Comparison of ENCODE assay signal across 8 cellular contexts in genomic region chr3:69385033-69385722, GRCh38. TPM values are rescaled to one million over a fixed set of nuclear protein-coding genes. Genes with fewer than 3 reads are reported as not detected.
A peak's percentile ranks its signal among the peaks of the same experiment; 100 is the strongest.
DNase-seq lines count a peak whose midpoint lies in the region; ATAC-seq and TF ChIP-seq lines count a peak whose summit lies in the region.

No MANE protein-coding gene starts in this region.

- H3K4me2 ChIP-seq in OCI-LY7 (ENCODE audit: low read length), result no peak overlapping the region

- no peak for ATAC-seq in stimulated activated naive CD8-positive, alpha-beta T cell treated with anti-CD3 and anti-CD28 coated beads, Interleukin-15, Interleukin-2, amounts not matched to agents 100 U/mL and 50 U/mL, for 24 hours

- TF ChIP-seq CTCF in OCI-LY7 (conservative IDR thresholded peaks at IDR 0.05; ENCODE audit: low read length), result no peak

- POLR2A ChIA-PET in OCI-LY7 (lab: Charles Lee), result interaction anchor here (0.7 kb wide), 1 partner anchor 9 kb away, joined by 3 read pairs; no protein-coding TSS in a partner anchor

- 7 to 11% methylated on average over 11 of the region's 11 CpGs for WGBS in ectodermal cell, 2 experiments

- peaks cover 58% of the 10 kb centered on the region for H3K27me3 Mint-ChIP-seq in stimulated activated naive CD8-positive, alpha-beta T cell treated with anti-CD3 and anti-CD28 coated beads, Interleukin-15, Interleukin-2, amounts not matched to agents 100 ng/mL and 50 ng/mL, for 24 hours

- no peaks in the 10 kb centered on the region for H4K20me1 ChIP-seq in OCI-LY7 (ENCODE audit: insufficient read depth, low read length)

- H2AFZ ChIP-seq in OCI-LY7 (ENCODE audit: low read length), result no peak overlapping the region

- H3K4me3 ChIP-seq in ectodermal cell (ENCODE audit: insufficient read depth, low read depth, low read length), result peak overlapping the region; percentile 37
- H3K4me3 ChIP-seq in muscle layer of duodenum (ENCODE audit: low read depth in 1 of 2, low read length in 2 of 2), result peak overlapping the region; percentile 62 to 77
- no peak overlapping the region for H3K4me3 ChIP-seq in OCI-LY7 (ENCODE audit: low read depth, low read length, poor library complexity, severe bottlenecking)

- CTCF ChIA-PET in OCI-LY7 (lab: Charles Lee; ENCODE audit: unreplicated experiment), result no interaction called here

- no peaks in the 10 kb centered on the region for H3K36me3 Mint-ChIP-seq in stimulated activated naive CD8-positive, alpha-beta T cell treated with anti-CD3 and anti-CD28 coated beads, Interleukin-15, Interleukin-2, amounts not matched to agents 100 ng/mL and 50 ng/mL, for 24 hours (ENCODE audit: low read depth)

- H3K27ac Mint-ChIP-seq in stimulated activated naive CD8-positive, alpha-beta T cell treated with anti-CD3 and anti-CD28 coated beads, Interleukin-15, Interleukin-2, amounts not matched to agents 100 ng/mL and 50 ng/mL, for 24 hours, result no peak overlapping the region

- H3K9me3 ChIP-seq in ectodermal cell (ENCODE audit: control insufficient read depth, low read length) (no peaks in the 10 kb centered on the region), muscle layer of duodenum (ENCODE audit: control insufficient read depth in 1 of 2, low read length in 2 of 2) (no peaks in the 10 kb centered on the region), OCI-LY7 (ENCODE audit: low read length) (no peaks in the 10 kb centered on the region)

- DNase-seq in stimulated activated naive CD8-positive, alpha-beta T cell treated with anti-CD3 and anti-CD28 coated beads, Interleukin-15, Interleukin-2, amounts not matched to agents 100 U/mL and 50 U/mL, for 24 hours, result no peak
- DNase-seq in OCI-LY7 (ENCODE audit: low spot score), result no peak
- DNase-seq in AG08396 (ENCODE audit: low spot score), result no peak
- DNase-seq in iPS-NIHi11 (ENCODE audit: low spot score), result no peak
- DNase-seq in DMS79 (lab: John Stamatoyannopoulos, UW), result no peak

- no peaks in the 10 kb centered on the region for H3K79me2 ChIP-seq in OCI-LY7 (ENCODE audit: insufficient read depth, low read depth, low read length)

- H3K27me3 ChIP-seq in ectodermal cell (ENCODE audit: control insufficient read depth, insufficient read depth, low read length, poor library complexity, severe bottlenecking), result peaks cover 29% of the 10 kb centered on the region
- H3K27me3 ChIP-seq in muscle layer of duodenum (ENCODE audit: low read depth, low read length), result peaks cover 3% of the 10 kb centered on the region

- H3K4me1 ChIP-seq in ectodermal cell (ENCODE audit: control insufficient read depth, insufficient read depth, low read length) (peaks cover 5% of the 10 kb centered on the region), muscle layer of duodenum (ENCODE audit: control insufficient read depth in 1 of 2, insufficient read depth in 2 of 2, low read length in 2 of 2) (peaks cover 3 to 9% of the 10 kb centered on the region in 2 donors), OCI-LY7 (ENCODE audit: insufficient read depth, low read length, poor library complexity, severe bottlenecking) (no peaks in the 10 kb centered on the region)

- peak overlapping the region; percentile 73 for H3K4me3 Mint-ChIP-seq in stimulated activated naive CD8-positive, alpha-beta T cell treated with anti-CD3 and anti-CD28 coated beads, Interleukin-15, Interleukin-2, amounts not matched to agents 100 ng/mL and 50 ng/mL, for 24 hours

- no TSS peak for BruUV-seq in OCI-LY7 (replicated peaks; lab: Mats Ljungman, UMichigan)

- H3K4me1 Mint-ChIP-seq in stimulated activated naive CD8-positive, alpha-beta T cell treated with anti-CD3 and anti-CD28 coated beads, Interleukin-15, Interleukin-2, amounts not matched to agents 100 ng/mL and 50 ng/mL, for 24 hours (ENCODE audit: low read depth), result peaks cover 13% of the 10 kb centered on the region

- intact Hi-C loops in OCI-LY7 (cut with micrococcal nuclease; ENCODE audit: unreplicated experiment), result no loop called here

- no peaks in the 10 kb centered on the region for H3K36me3 ChIP-seq in ectodermal cell (ENCODE audit: control insufficient read depth, insufficient read depth, low read length)
- no peaks in the 10 kb centered on the region for H3K36me3 ChIP-seq in muscle layer of duodenum (ENCODE audit: control insufficient read depth in 1 of 2, insufficient read depth in 2 of 2, low read length in 2 of 2)
- no peaks in the 10 kb centered on the region for H3K36me3 ChIP-seq in OCI-LY7 (ENCODE audit: insufficient read depth, low read length)

- H3K27ac ChIP-seq in ectodermal cell (ENCODE audit: insufficient read depth, low read depth, low read length, poor library complexity, severe bottlenecking) (no peak overlapping the region), muscle layer of duodenum (ENCODE audit: low read length) (peak overlapping the region; percentile 56), OCI-LY7 (ENCODE audit: low read depth, low read length, poor library complexity, severe bottlenecking) (no peak overlapping the region)

- H3K9me3 Mint-ChIP-seq in stimulated activated naive CD8-positive, alpha-beta T cell treated with anti-CD3 and anti-CD28 coated beads, Interleukin-15, Interleukin-2, amounts not matched to agents 100 ng/mL and 50 ng/mL, for 24 hours, result no peaks in the 10 kb centered on the region

- H3K9me2 ChIP-seq in OCI-LY7 (ENCODE audit: insufficient read depth, low read length), result no peaks in the 10 kb centered on the region

RNA-seq across cellular contexts. Expression of gene FRMD4B, which starts 0.7 kb away (rescaled TPM):
- 9.2 TPM for polyA plus RNA-seq in ectodermal cell (2013, experiment 1 of 4)
- polyA plus RNA-seq in ectodermal cell (2013, experiment 2 of 4), result 10.9 TPM
- polyA plus RNA-seq in ectodermal cell (2013, experiment 3 of 4), result 9.2 TPM
- 11.3 TPM for polyA plus RNA-seq in ectodermal cell (2013, experiment 4 of 4)
- not detected in 2 replicates for total RNA-seq in OCI-LY7 (2014; rRNA removed; shearing (Covaris generic))
- total RNA-seq in OCI-LY7 (2022), result not detected in 2 replicates
